In genomic region chr14:24432259-24433131, GRCh38 we compare ENCODE assay signal across 9 cellular contexts. TPM values are rescaled to one million over a fixed set of nuclear protein-coding genes. Genes with fewer than 3 reads are reported as not detected.
DNase-seq lines count a peak whose midpoint lies in the region; ATAC-seq and TF ChIP-seq lines count a peak whose summit lies in the region.
"Had no signal": no experiment of that assay in that cellular context is flagged by ENCODE, and none has a peak within 500 bp of the region (broad histone marks: within the 10 kb centered on the region; RNA-seq: fewer than 3 reads in every experiment).

No MANE protein-coding gene starts in this region.

- H3K4me3 Mint-ChIP-seq in activated CD4-positive, alpha-beta memory T cell treated with anti-CD3 and anti-CD28 coated beads, Interleukin-2, amount 10 ng/mL, durations not matched to agents 7 days and 5 days, result no peak overlapping the region

- TF ChIP-seq EP300 in SK-N-SH (IDR thresholded peaks at IDR 0.05; ENCODE audit: borderline replicate concordance in 1 of 2, low read depth in 1 of 2, low read length in 1 of 2), result no peak

- H3K27me3 ChIP-seq in SK-N-SH (ENCODE audit: insufficient read depth) (no peaks in the 10 kb centered on the region), hepatocyte (no peaks in the 10 kb centered on the region), spleen (replicated peaks in 1 of 7) (no peaks in the 10 kb centered on the region)

- no peak for TF ChIP-seq POLR2A in spleen (IDR thresholded peaks at IDR 0.05)

- H3F3A ChIP-seq in SK-N-SH (replicated peaks; ENCODE audit: insufficient read depth), result peaks cover 26% of the 10 kb centered on the region

- no peak for ATAC-seq in SK-N-SH treated with all-trans-retinoic acid at 6 μM for 48 hours

- no peak for TF ChIP-seq RAD21 in SK-N-SH (IDR thresholded peaks at IDR 0.05; ENCODE audit: low read length)

- H3K27ac Mint-ChIP-seq in activated CD4-positive, alpha-beta memory T cell treated with anti-CD3 and anti-CD28 coated beads, Interleukin-2, amount 10 ng/mL, durations not matched to agents 7 days and 5 days, result no peak overlapping the region

- H3K79me2 ChIP-seq in SK-N-SH (ENCODE audit: insufficient read depth) (peaks cover 31% of the 10 kb centered on the region), hepatocyte (peaks cover 38% of the 10 kb centered on the region)

- H3K4me2 ChIP-seq in SK-N-SH (peak overlapping the region; percentile 98), hepatocyte (peak overlapping the region; percentile 97)

- WGBS in SK-N-SH (ENCODE audit: low lambda C conversion rate), result 83% methylated on average over 22 of the region's 24 CpGs
- whole genome bisulfite sequencing in hepatocyte (ENCODE audit: low lambda C conversion rate, missing lambda C conversion rate), result 94% methylated on average over 23 of the region's 24 CpGs
- WGBS in spleen, 5 donors, result 84 to 94% (median 88%) methylated on average over 23 to 24 of the region's 24 CpGs

- H3K27me3 Mint-ChIP-seq in activated CD4-positive, alpha-beta memory T cell treated with anti-CD3 and anti-CD28 coated beads, Interleukin-2, amount 10 ng/mL, durations not matched to agents 7 days and 5 days, result no peaks in the 10 kb centered on the region

- H4K20me1 ChIP-seq in SK-N-SH (ENCODE audit: insufficient read depth) (peaks cover 16% of the 10 kb centered on the region), hepatocyte (ENCODE audit: insufficient read depth, poor library complexity, severe bottlenecking) (peaks cover 22% of the 10 kb centered on the region)

- CTCF ChIA-PET in SK-N-SH (lab: Yijun Ruan, JAX), result interaction anchor here (0.9 to 16.4 kb wide), 42 partner anchors 8 to 271 kb away, joined by 3 to 445 read pairs (median 8); partner anchors contain the start of genes ADCY4, CIDEB, IPO4 and IRF9
- CTCF ChIA-PET in activated CD4-positive, alpha-beta memory T cell treated with anti-CD3 and anti-CD28 coated beads, Interleukin-2, amount 10 ng/mL, durations not matched to agents 7 days and 5 days (lab: Charles Lee), result interaction anchor here (0.9 to 12.2 kb wide), 44 partner anchors 7 to 800 kb away, joined by 3 to 494 read pairs (median 6); partner anchors contain the start of genes ADCY4, CIDEB, DCAF11 and DHRS1

- H3K4me1 ChIP-seq in SK-N-SH (ENCODE audit: control insufficient read depth in 1 of 2, insufficient read depth in 2 of 2, low read depth in 1 of 2, low read length in 1 of 2) (peaks cover 21 to 26% of the 10 kb centered on the region in 2 experiments; a peak in 2 of 4 replicates), hepatocyte (ENCODE audit: insufficient read depth) (peaks cover 28% of the 10 kb centered on the region), spleen (peaks cover 37 to 87% (median 58%) of the 10 kb centered on the region in 6 donors)

- H2AFZ ChIP-seq in SK-N-SH (ENCODE audit: low read depth) (no peak overlapping the region), hepatocyte (no peak overlapping the region)

- H3K9me2 ChIP-seq in SK-N-SH, result no peaks in the 10 kb centered on the region
- H3K9me2 ChIP-seq in hepatocyte (replicated peaks; ENCODE audit: insufficient read depth), result no peaks in the 10 kb centered on the region

- no peaks in the 10 kb centered on the region for H3K9me3 ChIP-seq in SK-N-SH
- H3K9me3 ChIP-seq in hepatocyte (ENCODE audit: low read depth), result no peaks in the 10 kb centered on the region
- no peaks in the 10 kb centered on the region for H3K9me3 ChIP-seq in spleen

- H3K36me3 Mint-ChIP-seq in activated CD4-positive, alpha-beta memory T cell treated with anti-CD3 and anti-CD28 coated beads, Interleukin-2, amount 10 ng/mL, durations not matched to agents 7 days and 5 days (ENCODE audit: low read depth), result peaks cover 66% of the 10 kb centered on the region

- H3K9me3 Mint-ChIP-seq in activated CD4-positive, alpha-beta memory T cell treated with anti-CD3 and anti-CD28 coated beads, Interleukin-2, amount 10 ng/mL, durations not matched to agents 7 days and 5 days, result no peaks in the 10 kb centered on the region

- TF ChIP-seq CTCF in SK-N-SH (IDR thresholded peaks at IDR 0.05), result no peak
- no peak for TF ChIP-seq CTCF in hepatocyte (IDR thresholded peaks at IDR 0.05; ENCODE audit: poor library complexity)
- TF ChIP-seq CTCF in spleen (IDR thresholded peaks at IDR 0.05 in 8 of 11, conservative IDR thresholded peaks at IDR 0.05 in 3 of 11), result no peak

- H3K27ac ChIP-seq in SK-N-SH (ENCODE audit: low read depth in 2 of 2, low read length in 1 of 2) (no peak overlapping the region), hepatocyte (no peak overlapping the region), spleen (peak overlapping the region in 6 of 8 donors; percentile 63 to 100 (median 98))
- H3K27ac ChIP-seq: 22Rv1 had no signal

- H3K36me3 ChIP-seq in SK-N-SH (replicated peaks in 1 of 2; ENCODE audit: control insufficient read depth in 1 of 2, insufficient read depth in 2 of 2, low read length in 1 of 2), result peaks cover 29 to 39% of the 10 kb centered on the region in 2 experiments
- H3K36me3 ChIP-seq in hepatocyte (replicated peaks; ENCODE audit: insufficient read depth, low read depth), result no peaks in the 10 kb centered on the region
- peaks cover 0 to 65% (median 45%) of the 10 kb centered on the region in 6 donors for H3K36me3 ChIP-seq in spleen

- DNase-seq in SK-N-SH, result peak; percentile 17
- DNase-seq in activated CD4-positive, alpha-beta memory T cell treated with anti-CD3 and anti-CD28 coated beads, Interleukin-2, amount 10 ng/mL, durations not matched to agents 7 days and 5 days, result peak; percentile 15
- DNase-seq in hepatocyte (ENCODE audit: low spot score), result no peak
- DNase-seq in spleen, result peak; percentile 86
- no peak for DNase-seq in DMS 273 treated with DMSO at 0.1 percent for 48 hours (lab: John Stamatoyannopoulos, UW)
- no peak for DNase-seq in NCI-H510A treated with DMSO at 0.1 percent for 48 hours (lab: John Stamatoyannopoulos, UW)
- no peak for DNase-seq in NCI-H1417 treated with DMSO at 0.1 percent for 48 hours (lab: John Stamatoyannopoulos, UW)

- intact Hi-C loops in spleen (cut with DNase I; ENCODE audit: low total_unique reads), result loop anchor here (5.0 kb wide), 1 partner anchor 95 kb away; the partner anchor contains the start of genes ADCY4 and RIPK3

- POLR2A ChIA-PET in SK-N-SH (lab: Yijun Ruan, JAX), result interaction anchor here (0.7 to 3.9 kb wide), 9 partner anchors 24 to 190 kb away, joined by 3 to 37 read pairs (median 4); partner anchors contain the start of gene TINF2
- POLR2A ChIA-PET in activated CD4-positive, alpha-beta memory T cell treated with anti-CD3 and anti-CD28 coated beads, Interleukin-2, amount 10 ng/mL, durations not matched to agents 7 days and 5 days (lab: Charles Lee), result interaction anchor here (0.6 to 10.0 kb wide), 28 partner anchors 9 to 317 kb away, joined by 3 to 221 read pairs (median 20); partner anchors contain the start of genes ADCY4, CHMP4A, CIDEB and DCAF11

- H3K4me3 ChIP-seq in SK-N-SH (ENCODE audit: low read depth in 2 of 2, low read length in 1 of 2), result peak overlapping the region; percentile 71 to 87
- H3K4me3 ChIP-seq in hepatocyte, result no peak overlapping the region
- H3K4me3 ChIP-seq in spleen, result peak overlapping the region in 5 of 8 donors; percentile 64 to 91 (median 73)

- H3K9ac ChIP-seq in SK-N-SH, result 0 out of 2 replicates have a peak overlapping the region, but pooled peaks have one; percentile 2

- H3K4me1 Mint-ChIP-seq in activated CD4-positive, alpha-beta memory T cell treated with anti-CD3 and anti-CD28 coated beads, Interleukin-2, amount 10 ng/mL, durations not matched to agents 7 days and 5 days, result peaks cover 60% of the 10 kb centered on the region

TF ChIP-seq in SK-N-SH treated with all-trans-retinoic acid at 6 μM for 48 hours, 23 proteins besides CTCF, POLR2A, EP300 and RAD21 (continues in another document):
- no peak for TF ChIP-seq ARNTL (CRISPR knock-in tag; IDR thresholded peaks at IDR 0.05; ENCODE audit: borderline replicate concordance, low read depth)

RNA-seq across cellular contexts. Expression of gene KHNYN, which starts 2.7 kb away (rescaled TPM):
- polyA plus RNA-seq in SK-N-SH (2012; rRNA removed), result 18.3 and 21.8 TPM in 2 replicates
- 9.9 and 13.6 TPM in 2 replicates for polyA plus RNA-seq in SK-N-SH (2012; cell fraction: cytosol; rRNA removed)
- 43.9 and 56.3 TPM in 2 replicates for polyA plus RNA-seq in SK-N-SH (2012; cell fraction: nucleus; rRNA removed)
- total RNA-seq in activated CD4-positive, alpha-beta memory T cell treated with anti-CD3 and anti-CD28 coated beads, Interleukin-2, amount 10 ng/mL, durations not matched to agents 7 days and 5 days, result 10 to 100 TPM; 96.0 to 99.5 TPM
- total RNA-seq in hepatocyte, result 67.1 and 90.5 TPM in 2 replicates
- 36.4 and 39.6 TPM in 2 replicates for polyA plus RNA-seq in hepatocyte
- 10 to 100 TPM; 65.5 to 90.6 (median 72.2) TPM for total RNA-seq in spleen
- polyA plus RNA-seq in spleen, result 10 to 100 TPM; 10.9 to 35.2 (median 14.0) TPM

RNA-seq across cellular contexts. Expression of gene CBLN3, which starts 3.0 kb away (rescaled TPM):
- polyA plus RNA-seq in SK-N-SH (2012; rRNA removed), result 1.8 TPM in 2 replicates
- 0.92 and 0.93 TPM in 2 replicates for polyA plus RNA-seq in SK-N-SH (2012; cell fraction: cytosol; rRNA removed)
- polyA plus RNA-seq in SK-N-SH (2012; cell fraction: nucleus; rRNA removed), result 12.6 and 14.2 TPM in 2 replicates
- 1 to 10 TPM; 8.6 to 9.5 TPM for total RNA-seq in activated CD4-positive, alpha-beta memory T cell treated with anti-CD3 and anti-CD28 coated beads, Interleukin-2, amount 10 ng/mL, durations not matched to agents 7 days and 5 days
- 2.2 and 2.8 TPM in 2 replicates for total RNA-seq in hepatocyte
- 0.99 and 2.4 TPM in 2 replicates for polyA plus RNA-seq in hepatocyte
- total RNA-seq in spleen, result 10 to 100 TPM in 4 of 7 donors, 1 to 10 TPM in 3; 4.3 to 21.7 (median 13.7) TPM
- polyA plus RNA-seq in spleen, result 10 to 100 TPM in 1 of 3 donors, 1 to 10 TPM in 2; 5.8 to 13.8 (median 6.8) TPM

RNA-seq across cellular contexts. Expression of gene SDR39U1, which starts 10.1 kb away (rescaled TPM):
- polyA plus RNA-seq in SK-N-SH (2012; rRNA removed) (81.8 and 88.4 TPM in 2 replicates), hepatocyte (99.7 and 102 TPM in 2 replicates), spleen (100 to 1,000 TPM in 2 of 3 donors, 10 to 100 TPM in 1; 94.6 to 146 (median 124) TPM)
- 41.3 and 52.9 TPM in 2 replicates for polyA plus RNA-seq in SK-N-SH (2012; cell fraction: cytosol; rRNA removed)
- 292 and 320 TPM in 2 replicates for polyA plus RNA-seq in SK-N-SH (2012; cell fraction: nucleus; rRNA removed)
- 10 to 100 TPM; 38.5 to 41.6 TPM for total RNA-seq in activated CD4-positive, alpha-beta memory T cell treated with anti-CD3 and anti-CD28 coated beads, Interleukin-2, amount 10 ng/mL, durations not matched to agents 7 days and 5 days
- total RNA-seq in hepatocyte (24.4 and 34.1 TPM in 2 replicates), spleen (10 to 100 TPM; 48.2 to 87.8 (median 63.7) TPM)

RNA-seq across cellular contexts. Expression of gene NYNRIN, which starts 33.7 kb away (rescaled TPM):
- polyA plus RNA-seq in SK-N-SH (2012; rRNA removed) (4.7 and 4.8 TPM in 2 replicates), hepatocyte (34.4 and 34.5 TPM in 2 replicates), spleen (1 to 10 TPM in 2 of 3 donors, under 1 TPM in 1; 0.87 to 2.7 (median 2.2) TPM)
- 1.7 and 2.7 TPM in 2 replicates for polyA plus RNA-seq in SK-N-SH (2012; cell fraction: cytosol; rRNA removed)
- 6.6 and 8.6 TPM in 2 replicates for polyA plus RNA-seq in SK-N-SH (2012; cell fraction: nucleus; rRNA removed)
- under 1 TPM; 0.18 TPM for total RNA-seq in activated CD4-positive, alpha-beta memory T cell treated with anti-CD3 and anti-CD28 coated beads, Interleukin-2, amount 10 ng/mL, durations not matched to agents 7 days and 5 days
- total RNA-seq in hepatocyte (41.7 and 56.5 TPM in 2 replicates), spleen (10 to 100 TPM in 5 of 7 donors, 1 to 10 TPM in 2; 4.7 to 18.0 (median 12.0) TPM)

Comparison
In these comparisons a context has a peak if more than half of its experiments do, and no peak if none do; other contexts are left out.
1. DNase-seq: peak in SK-N-SH (single experiment), activated CD4-positive, alpha-beta memory T cell treated with anti-CD3 and anti-CD28 coated beads, Interleukin-2, amount 10 ng/mL, durations not matched to agents 7 days and 5 days (single experiment) and spleen (single experiment); none in hepatocyte (single experiment), DMS 273 treated with DMSO at 0.1 percent for 48 hours (single experiment), NCI-H510A treated with DMSO at 0.1 percent for 48 hours (single experiment) and NCI-H1417 treated with DMSO at 0.1 percent for 48 hours (single experiment).
2. H3K27ac ChIP-seq: peak in spleen (6 of 8); none in SK-N-SH (0 of 2) and hepatocyte (single experiment).